ENCODE assay signal across 17 cellular contexts in the genomic region with DNA sequence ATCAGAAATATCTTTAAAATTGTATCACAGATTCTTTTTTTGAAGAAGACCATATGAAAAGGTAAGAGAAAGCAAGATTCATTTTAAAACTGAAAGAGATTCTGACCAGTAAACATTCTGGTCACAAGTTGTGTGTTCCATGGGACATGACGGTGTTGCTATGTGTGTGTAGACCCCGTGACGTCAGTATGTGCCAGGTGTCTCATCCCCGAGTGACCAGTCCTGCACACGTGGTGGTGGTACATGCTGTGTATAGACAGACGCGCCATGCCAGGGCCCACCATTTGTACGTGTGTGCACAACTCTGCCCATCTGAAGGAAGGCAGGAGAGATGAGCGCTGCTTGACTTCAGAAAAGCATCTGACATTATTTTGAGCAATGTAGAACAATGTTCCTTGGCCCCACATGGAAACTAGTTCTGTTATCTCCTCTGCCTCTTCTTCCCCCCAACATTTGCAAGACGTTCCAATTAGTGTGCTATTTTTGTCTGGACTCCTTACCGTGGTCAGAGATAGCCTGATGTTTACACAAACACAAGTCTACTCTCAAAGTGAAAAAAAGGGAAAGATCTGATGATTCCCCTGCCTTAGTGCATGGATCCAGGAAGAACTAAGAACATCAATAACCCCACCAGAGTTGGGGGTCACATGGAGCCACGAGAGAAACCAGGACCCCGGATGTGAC. TPM values are rescaled to one million over a fixed set of nuclear protein-coding genes. Genes with fewer than 3 reads are reported as not detected.
DNase-seq lines count a peak whose midpoint lies in the region; ATAC-seq, FAIRE-seq and TF ChIP-seq lines count a peak whose summit lies in the region.
"Had no signal": no experiment of that assay in that cellular context is flagged by ENCODE, and none has a peak within 500 bp of the region (broad histone marks: within the 10 kb centered on the region; RNA-seq: fewer than 3 reads in every experiment).

No MANE protein-coding gene starts in this region.

- no peaks in the 10 kb centered on the region for H3K9me3 Mint-ChIP-seq in activated CD4-positive, alpha-beta memory T cell treated with anti-CD3 and anti-CD28 coated beads, Interleukin-2, amount 10 ng/mL, durations not matched to agents 7 days and 5 days
- H3K9me3 Mint-ChIP-seq in activated CD4-positive, alpha-beta memory T cell treated with anti-CD3 and anti-CD28 coated beads for 36 hours, result peaks cover 3% of the 10 kb centered on the region
- peaks cover 0 to 4% (median 4%) of the 10 kb centered on the region in 3 donors for H3K9me3 Mint-ChIP-seq in IgD-negative memory B cell
- H3K9me3 Mint-ChIP-seq in effector memory CD8-positive, alpha-beta T cell, result peaks cover 0 to 2% of the 10 kb centered on the region in 2 donors
- peaks cover 3% of the 10 kb centered on the region for H3K9me3 Mint-ChIP-seq in stimulated activated effector memory CD8-positive, alpha-beta T cell treated with anti-CD3 and anti-CD28 coated beads, Interleukin-12 subunit alpha, Interleukin-12 subunit beta, amount 100 ng/mL, for 72 hours

- H3K27me3 Mint-ChIP-seq in activated CD4-positive, alpha-beta memory T cell treated with anti-CD3 and anti-CD28 coated beads, Interleukin-2, amount 10 ng/mL, durations not matched to agents 7 days and 5 days, result no peaks in the 10 kb centered on the region
- no peaks in the 10 kb centered on the region for H3K27me3 Mint-ChIP-seq in activated CD4-positive, alpha-beta memory T cell treated with anti-CD3 and anti-CD28 coated beads for 36 hours
- H3K27me3 Mint-ChIP-seq in IgD-negative memory B cell, result no peaks in the 10 kb centered on the region
- H3K27me3 Mint-ChIP-seq in effector memory CD8-positive, alpha-beta T cell, result no peaks in the 10 kb centered on the region

- CTCF ChIA-PET in activated CD4-positive, alpha-beta memory T cell treated with anti-CD3 and anti-CD28 coated beads, Interleukin-2, amount 10 ng/mL, durations not matched to agents 7 days and 5 days (lab: Charles Lee), result no interaction called here
- CTCF ChIA-PET in activated CD4-positive, alpha-beta memory T cell treated with anti-CD3 and anti-CD28 coated beads for 36 hours (lab: Charles Lee), result no interaction called here

- H3K27ac Mint-ChIP-seq in activated CD4-positive, alpha-beta memory T cell treated with anti-CD3 and anti-CD28 coated beads, Interleukin-2, amount 10 ng/mL, durations not matched to agents 7 days and 5 days, result peak overlapping the region; percentile 38
- no peak overlapping the region for H3K27ac Mint-ChIP-seq in activated CD4-positive, alpha-beta memory T cell treated with anti-CD3 and anti-CD28 coated beads for 36 hours
- peak overlapping the region; percentile 24 to 87 (median 27) for H3K27ac Mint-ChIP-seq in IgD-negative memory B cell
- peak overlapping the region; percentile 84 to 86 for H3K27ac Mint-ChIP-seq in effector memory CD8-positive, alpha-beta T cell
- H3K27ac Mint-ChIP-seq in stimulated activated effector memory CD8-positive, alpha-beta T cell treated with anti-CD3 and anti-CD28 coated beads, Interleukin-12 subunit alpha, Interleukin-12 subunit beta, amount 100 ng/mL, for 72 hours, result peak overlapping the region; percentile 91

- no peak for TF ChIP-seq CTCF in D721Med (IDR thresholded peaks at IDR 0.05; ENCODE audit: insufficient read depth, missing control alignments)

- no peak for DNase-seq in activated CD4-positive, alpha-beta memory T cell treated with anti-CD3 and anti-CD28 coated beads, Interleukin-2, amount 10 ng/mL, durations not matched to agents 7 days and 5 days
- no peak for DNase-seq in activated CD4-positive, alpha-beta memory T cell treated with anti-CD3 and anti-CD28 coated beads for 36 hours
- DNase-seq in effector memory CD8-positive, alpha-beta T cell, result no peak
- no peak for DNase-seq in stimulated activated effector memory CD8-positive, alpha-beta T cell treated with anti-CD3 and anti-CD28 coated beads, Interleukin-12 subunit alpha, Interleukin-12 subunit beta, amount 100 ng/mL, for 72 hours (ENCODE audit: low spot score in 2 of 2)
- no peak for DNase-seq in stimulated activated CD4-positive, alpha-beta T cell treated with anti-CD3 and anti-CD28 coated beads, Interleukin-15, amount 100 ng/mL, for 24 hours
- no peak for DNase-seq in D721Med (ENCODE audit: insufficient read length, low spot score)
- DNase-seq: amygdala; central memory CD4-positive, alpha-beta T cell; DMS53; KG1; left lung; NCI-H1048; NCI-H524; ovary had no signal

- POLR2A ChIA-PET in activated CD4-positive, alpha-beta memory T cell treated with anti-CD3 and anti-CD28 coated beads, Interleukin-2, amount 10 ng/mL, durations not matched to agents 7 days and 5 days (lab: Charles Lee), result interaction anchor here (1.2 to 3.5 kb wide), 2 partner anchors 10 to 52 kb away, joined by 3 to 35 read pairs; partner anchors contain the start of gene IRF2
- POLR2A ChIA-PET in activated CD4-positive, alpha-beta memory T cell treated with anti-CD3 and anti-CD28 coated beads for 36 hours (lab: Charles Lee), result interaction anchor here (1.0 kb wide), 1 partner anchor 52 kb away, joined by 3 read pairs; no protein-coding TSS in a partner anchor

- no peak for FAIRE-seq in D721Med (lab: Jason Lieb, UNC)
- FAIRE-seq: H54 had no signal

- peaks cover 87% of the 10 kb centered on the region for H3K36me3 Mint-ChIP-seq in activated CD4-positive, alpha-beta memory T cell treated with anti-CD3 and anti-CD28 coated beads, Interleukin-2, amount 10 ng/mL, durations not matched to agents 7 days and 5 days (ENCODE audit: low read depth)
- H3K36me3 Mint-ChIP-seq in activated CD4-positive, alpha-beta memory T cell treated with anti-CD3 and anti-CD28 coated beads for 36 hours, result peaks cover 63% of the 10 kb centered on the region
- peaks cover 10% of the 10 kb centered on the region for H3K36me3 Mint-ChIP-seq in IgD-negative memory B cell
- peaks cover 46% of the 10 kb centered on the region for H3K36me3 Mint-ChIP-seq in effector memory CD8-positive, alpha-beta T cell (ENCODE audit: insufficient read depth)
- H3K36me3 Mint-ChIP-seq in stimulated activated effector memory CD8-positive, alpha-beta T cell treated with anti-CD3 and anti-CD28 coated beads, Interleukin-12 subunit alpha, Interleukin-12 subunit beta, amount 100 ng/mL, for 72 hours, result peaks cover 88% of the 10 kb centered on the region

- ATAC-seq in effector memory CD8-positive, alpha-beta T cell (replicated peaks), result no peak
- no peak for ATAC-seq in stimulated activated effector memory CD8-positive, alpha-beta T cell treated with anti-CD3 and anti-CD28 coated beads, Interleukin-12 subunit alpha, Interleukin-12 subunit beta, amount 100 ng/mL, for 72 hours
- ATAC-seq in HG03354 (IDR thresholded peaks at IDR 0.05; ENCODE audit: poor library complexity, severe bottlenecking, unreplicated experiment), result no peak
- ATAC-seq: left lung had no signal

- intact Hi-C loops in activated CD4-positive, alpha-beta memory T cell treated with anti-CD3 and anti-CD28 coated beads for 36 hours (cut with micrococcal nuclease), result loop anchor here (5.0 kb wide), 1 partner anchor 919 kb away; no protein-coding TSS in a partner anchor

- H3K4me3 Mint-ChIP-seq in activated CD4-positive, alpha-beta memory T cell treated with anti-CD3 and anti-CD28 coated beads, Interleukin-2, amount 10 ng/mL, durations not matched to agents 7 days and 5 days, result no peak overlapping the region
- no peak overlapping the region for H3K4me3 Mint-ChIP-seq in activated CD4-positive, alpha-beta memory T cell treated with anti-CD3 and anti-CD28 coated beads for 36 hours
- peak overlapping the region in 2 of 4 donors; percentile 14 to 70 for H3K4me3 Mint-ChIP-seq in IgD-negative memory B cell
- H3K4me3 Mint-ChIP-seq in effector memory CD8-positive, alpha-beta T cell, result no peak overlapping the region
- no peak overlapping the region for H3K4me3 Mint-ChIP-seq in stimulated activated effector memory CD8-positive, alpha-beta T cell treated with anti-CD3 and anti-CD28 coated beads, Interleukin-12 subunit alpha, Interleukin-12 subunit beta, amount 100 ng/mL, for 72 hours

- H3K4me1 Mint-ChIP-seq in activated CD4-positive, alpha-beta memory T cell treated with anti-CD3 and anti-CD28 coated beads, Interleukin-2, amount 10 ng/mL, durations not matched to agents 7 days and 5 days, result peaks cover 81% of the 10 kb centered on the region
- H3K4me1 Mint-ChIP-seq in activated CD4-positive, alpha-beta memory T cell treated with anti-CD3 and anti-CD28 coated beads for 36 hours (ENCODE audit: low read depth), result peaks cover 69% of the 10 kb centered on the region
- H3K4me1 Mint-ChIP-seq in IgD-negative memory B cell, result peaks cover 50 to 53% (median 52%) of the 10 kb centered on the region in 3 donors
- peaks cover 60 to 71% of the 10 kb centered on the region in 2 donors for H3K4me1 Mint-ChIP-seq in effector memory CD8-positive, alpha-beta T cell (ENCODE audit: low read depth in 2 of 2)
- peaks cover 59% of the 10 kb centered on the region for H3K4me1 Mint-ChIP-seq in stimulated activated effector memory CD8-positive, alpha-beta T cell treated with anti-CD3 and anti-CD28 coated beads, Interleukin-12 subunit alpha, Interleukin-12 subunit beta, amount 100 ng/mL, for 72 hours

RNA-seq across cellular contexts. Expression of gene IRF2, which starts 51.2 kb away (rescaled TPM):
- total RNA-seq in activated CD4-positive, alpha-beta memory T cell treated with anti-CD3 and anti-CD28 coated beads, Interleukin-2, amount 10 ng/mL, durations not matched to agents 7 days and 5 days, result 10 to 100 TPM; 77.2 to 78.5 TPM
- total RNA-seq in activated CD4-positive, alpha-beta memory T cell treated with anti-CD3 and anti-CD28 coated beads for 36 hours, result 10 to 100 TPM; 48.1 to 50.9 TPM
- polyA plus RNA-seq in IgD-negative memory B cell, result 105 TPM
